21 cellular contexts compared by ENCODE assay signal in genomic region chr13:28043224-28043623, GRCh38. TPM values are rescaled to one million over a fixed set of nuclear protein-coding genes. Genes with fewer than 3 reads are reported as not detected.
"Had no signal": no experiment of that assay in that cellular context is flagged by ENCODE, and none has a peak within 500 bp of the region (broad histone marks: within the 10 kb centered on the region; RNA-seq: fewer than 3 reads in every experiment).

No MANE protein-coding gene starts in this region.

- H3K27ac Mint-ChIP-seq: activated T-helper 17 cell treated with anti-CD3 and anti-CD28 coated beads, Interleukin-2, amount 50 U/mL, for 72 hours; effector memory CD8-positive, alpha-beta T cell; neural progenitor cell; T-helper 2 cell treated with Interferon-gamma antibody and Interleukin-4, amounts not matched to agents 5 μg/mL and 100 μg/mL, for 36 hours had no signal

- H3K27me3 ChIP-seq: foreskin keratinocyte, neural progenitor cell, ovary, testis, upper lobe of left lung had no signal

- H3K4me2 ChIP-seq: neural progenitor cell had no signal

- H2AFZ ChIP-seq: neural progenitor cell had no signal

- H3K4me1 ChIP-seq: foreskin keratinocyte, lower lobe of right lung had no signal

- H3K4me1 Mint-ChIP-seq: neural progenitor cell had no signal

- DNase-seq: activated CD4-positive, alpha-beta T cell treated with anti-CD3 and anti-CD28 coated beads for 1 hour; activated CD4-positive, alpha-beta T cell treated with anti-CD3 and anti-CD28 coated beads, Interleukin-2, amount 50 U/mL, for 48 hours; activated naive CD4-positive, alpha-beta T cell treated with Interleukin-2 at 50 U/mL for 16 hours; dermis blood vessel endothelial cell; effector memory CD8-positive, alpha-beta T cell; foreskin keratinocyte; heart left ventricle; lower lobe of right lung; midbrain; ovary; stimulated activated naive CD8-positive, alpha-beta T cell treated with anti-CD3 and anti-CD28 coated beads, Interleukin-15, amount 100 ng/mL, for 72 hours; testis; upper lobe of left lung had no signal

- H3K4me3 Mint-ChIP-seq: activated T-helper 17 cell treated with anti-CD3 and anti-CD28 coated beads, Interleukin-2, amount 50 U/mL, for 72 hours; effector memory CD8-positive, alpha-beta T cell; neural progenitor cell; stimulated activated naive CD8-positive, alpha-beta T cell treated with anti-CD3 and anti-CD28 coated beads, Interleukin-15, amount 100 ng/mL, for 72 hours; T-helper 2 cell treated with Interferon-gamma antibody and Interleukin-4, amounts not matched to agents 5 μg/mL and 100 μg/mL, for 36 hours had no signal

- H3K36me3 Mint-ChIP-seq: neural progenitor cell had no signal

- H3K4me3 ChIP-seq: heart left ventricle, lower lobe of right lung, neural progenitor cell, ovary, testis, upper lobe of left lung had no signal

- H3K27ac ChIP-seq: foreskin keratinocyte, heart left ventricle, lower lobe of right lung, neural progenitor cell, ovary, testis, upper lobe of left lung had no signal

- ATAC-seq: activated T-helper 17 cell treated with anti-CD3 and anti-CD28 coated beads, Interleukin-2, amount 50 U/mL, for 72 hours; effector memory CD8-positive, alpha-beta T cell; foreskin keratinocyte; heart left ventricle; lower lobe of right lung; sciatic nerve; stimulated activated naive CD8-positive, alpha-beta T cell treated with anti-CD3 and anti-CD28 coated beads, Interleukin-15, amount 100 ng/mL, for 72 hours had no signal

- H3K9ac ChIP-seq: neural progenitor cell had no signal

- H3K9me3 ChIP-seq: heart left ventricle, lower lobe of right lung, ovary, testis, upper lobe of left lung had no signal

- H3K36me3 ChIP-seq: heart left ventricle, lower lobe of right lung, neural progenitor cell, ovary, upper lobe of left lung had no signal

- FAIRE-seq: astrocyte, bronchial epithelial cell had no signal

- H3K9me3 Mint-ChIP-seq: activated T-helper 17 cell treated with anti-CD3 and anti-CD28 coated beads, Interleukin-2, amount 50 U/mL, for 72 hours; effector memory CD8-positive, alpha-beta T cell; stimulated activated naive CD8-positive, alpha-beta T cell treated with anti-CD3 and anti-CD28 coated beads, Interleukin-15, amount 100 ng/mL, for 72 hours; T-helper 2 cell treated with Interferon-gamma antibody and Interleukin-4, amounts not matched to agents 5 μg/mL and 100 μg/mL, for 36 hours had no signal

RNA-seq across cellular contexts. Expression of gene URAD, which starts 54.7 kb away (rescaled TPM):
- total RNA-seq: activated T-helper 17 cell treated with anti-CD3 and anti-CD28 coated beads, Interleukin-2, amount 50 U/mL, for 72 hours; astrocyte; bronchial epithelial cell; cerebellum; dermis blood vessel endothelial cell; foreskin keratinocyte; heart left ventricle; lower lobe of right lung; myocyte; ovary; sciatic nerve had no signal
- polyA plus RNA-seq: foreskin keratinocyte, heart left ventricle, ovary had no signal

RNA-seq across cellular contexts. Expression of gene FLT3, which starts 57.2 kb away (rescaled TPM):
- total RNA-seq: activated T-helper 17 cell treated with anti-CD3 and anti-CD28 coated beads, Interleukin-2, amount 50 U/mL, for 72 hours; astrocyte; bronchial epithelial cell; dermis blood vessel endothelial cell; foreskin keratinocyte; myocyte had no signal
- polyA plus RNA-seq: foreskin keratinocyte had no signal
